1 cellular context compared by ENCODE assay signal in the genomic region with DNA sequence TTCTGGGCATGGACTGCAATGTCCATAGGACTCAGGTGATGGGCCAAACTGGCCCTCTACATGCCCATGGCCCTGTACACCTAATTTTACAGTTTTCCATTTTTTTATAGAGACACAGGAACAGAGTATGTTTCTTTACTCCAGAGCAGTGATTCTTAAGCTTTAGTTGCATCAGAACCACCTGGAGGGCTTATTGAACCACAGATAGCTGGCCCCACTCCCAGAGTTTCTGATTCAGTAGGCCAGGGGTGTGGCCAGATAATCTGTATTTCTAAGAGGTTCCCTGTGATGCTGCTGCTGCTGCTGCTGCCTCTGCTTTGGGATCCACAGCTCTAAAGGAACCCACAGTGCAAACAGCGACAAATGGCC.
TF ChIP-seq lines count a peak whose summit lies in the region.

No MANE protein-coding gene starts in this region.

TF ChIP-seq in Ishikawa, 13 proteins besides CTCF, POLR2A, EP300 and RAD21:
- no peak for TF ChIP-seq CREB1 (IDR thresholded peaks at IDR 0.05; ENCODE audit: low read depth)
- TF ChIP-seq CEBPB (IDR thresholded peaks at IDR 0.05) = peak; percentile 64
- peak; percentile 67 for TF ChIP-seq NFIC (IDR thresholded peaks at IDR 0.05)
- TF ChIP-seq EGR1 (IDR thresholded peaks at IDR 0.05) = no peak
- 0 out of 2 replicates have a peak, but pooled peaks have one; percentile 5 for TF ChIP-seq TEAD4 (IDR thresholded peaks at IDR 0.05)
- TF ChIP-seq, protein P1, sequence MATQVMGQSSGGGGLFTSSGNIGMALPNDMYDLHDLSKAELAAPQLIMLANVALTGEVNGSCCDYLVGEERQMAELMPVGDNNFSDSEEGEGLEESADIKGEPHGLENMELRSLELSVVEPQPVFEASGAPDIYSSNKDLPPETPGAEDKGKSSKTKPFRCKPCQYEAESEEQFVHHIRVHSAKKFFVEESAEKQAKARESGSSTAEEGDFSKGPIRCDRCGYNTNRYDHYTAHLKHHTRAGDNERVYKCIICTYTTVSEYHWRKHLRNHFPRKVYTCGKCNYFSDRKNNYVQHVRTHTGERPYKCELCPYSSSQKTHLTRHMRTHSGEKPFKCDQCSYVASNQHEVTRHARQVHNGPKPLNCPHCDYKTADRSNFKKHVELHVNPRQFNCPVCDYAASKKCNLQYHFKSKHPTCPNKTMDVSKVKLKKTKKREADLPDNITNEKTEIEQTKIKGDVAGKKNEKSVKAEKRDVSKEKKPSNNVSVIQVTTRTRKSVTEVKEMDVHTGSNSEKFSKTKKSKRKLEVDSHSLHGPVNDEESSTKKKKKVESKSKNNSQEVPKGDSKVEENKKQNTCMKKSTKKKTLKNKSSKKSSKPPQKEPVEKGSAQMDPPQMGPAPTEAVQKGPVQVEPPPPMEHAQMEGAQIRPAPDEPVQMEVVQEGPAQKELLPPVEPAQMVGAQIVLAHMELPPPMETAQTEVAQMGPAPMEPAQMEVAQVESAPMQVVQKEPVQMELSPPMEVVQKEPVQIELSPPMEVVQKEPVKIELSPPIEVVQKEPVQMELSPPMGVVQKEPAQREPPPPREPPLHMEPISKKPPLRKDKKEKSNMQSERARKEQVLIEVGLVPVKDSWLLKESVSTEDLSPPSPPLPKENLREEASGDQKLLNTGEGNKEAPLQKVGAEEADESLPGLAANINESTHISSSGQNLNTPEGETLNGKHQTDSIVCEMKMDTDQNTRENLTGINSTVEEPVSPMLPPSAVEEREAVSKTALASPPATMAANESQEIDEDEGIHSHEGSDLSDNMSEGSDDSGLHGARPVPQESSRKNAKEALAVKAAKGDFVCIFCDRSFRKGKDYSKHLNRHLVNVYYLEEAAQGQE (IDR thresholded peaks at IDR 0.05; ENCODE audit: low read depth) = no peak
- TF ChIP-seq TAF1 (IDR thresholded peaks at IDR 0.05; ENCODE audit: low read depth) = no peak
- TF ChIP-seq ZBTB7A (IDR thresholded peaks at IDR 0.05; ENCODE audit: low read depth) = no peak
- TF ChIP-seq YY1 (IDR thresholded peaks at IDR 0.05; ENCODE audit: low read depth) = 0 out of 2 replicates have a peak, but pooled peaks have one; percentile 7
- TF ChIP-seq, protein P2, sequence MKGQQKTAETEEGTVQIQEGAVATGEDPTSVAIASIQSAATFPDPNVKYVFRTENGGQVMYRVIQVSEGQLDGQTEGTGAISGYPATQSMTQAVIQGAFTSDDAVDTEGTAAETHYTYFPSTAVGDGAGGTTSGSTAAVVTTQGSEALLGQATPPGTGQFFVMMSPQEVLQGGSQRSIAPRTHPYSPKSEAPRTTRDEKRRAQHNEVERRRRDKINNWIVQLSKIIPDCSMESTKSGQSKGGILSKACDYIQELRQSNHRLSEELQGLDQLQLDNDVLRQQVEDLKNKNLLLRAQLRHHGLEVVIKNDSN (IDR thresholded peaks at IDR 0.05) = no peak
- TF ChIP-seq TCF12 (IDR thresholded peaks at IDR 0.05; ENCODE audit: low read depth) = peak; percentile 75
- TF ChIP-seq FOXM1 (IDR thresholded peaks at IDR 0.05; ENCODE audit: borderline replicate concordance, low read depth) = no peak; the same call in 1 of the 2 replicates
- TF ChIP-seq, protein P3, sequence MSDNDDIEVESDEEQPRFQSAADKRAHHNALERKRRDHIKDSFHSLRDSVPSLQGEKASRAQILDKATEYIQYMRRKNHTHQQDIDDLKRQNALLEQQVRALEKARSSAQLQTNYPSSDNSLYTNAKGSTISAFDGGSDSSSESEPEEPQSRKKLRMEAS (IDR thresholded peaks at IDR 0.05) = no peak
